Comparison of ENCODE assay signal across 24 cellular contexts in the genomic region with DNA sequence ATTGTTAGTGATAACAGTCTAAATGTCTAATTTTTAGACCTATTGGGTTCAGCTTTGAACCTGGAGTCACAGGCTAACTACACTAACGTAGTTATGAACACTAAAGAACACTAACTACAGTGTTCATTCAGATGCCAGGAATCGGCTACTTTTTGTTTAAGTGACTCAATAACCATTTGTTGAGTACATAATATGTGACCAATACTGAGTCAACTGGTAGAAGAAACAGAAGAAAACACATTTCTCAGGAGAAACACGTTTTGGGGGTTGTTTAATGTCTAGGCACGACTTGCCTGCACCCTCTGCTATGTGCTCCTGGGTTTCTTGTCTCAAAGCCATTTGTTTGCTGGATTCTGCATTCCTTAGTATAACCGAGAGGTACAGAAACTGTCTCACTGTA. TPM values are rescaled to one million over a fixed set of nuclear protein-coding genes. Genes with fewer than 3 reads are reported as not detected.
DNase-seq lines count a peak whose midpoint lies in the region; ATAC-seq and TF ChIP-seq lines count a peak whose summit lies in the region.
"Had no signal": no experiment of that assay in that cellular context is flagged by ENCODE, and none has a peak within 500 bp of the region (broad histone marks: within the 10 kb centered on the region; RNA-seq: fewer than 3 reads in every experiment).

No MANE protein-coding gene starts in this region.

- no peak overlapping the region for H3K9ac ChIP-seq in mesenchymal stem cell (ENCODE audit: low read length)
- H3K9ac ChIP-seq: BLaER1 treated with 17β-estradiol and CSF1 and Interleukin-3, amounts not matched to agents 10 nM and 100 nM had no signal

- H3K4me3 ChIP-seq in astrocyte of the spinal cord (ENCODE audit: low read depth, low read length) (no peak overlapping the region), mesenchymal stem cell (ENCODE audit: insufficient read depth in 1 of 2, low read depth in 1 of 2, low read length in 2 of 2) (no peak overlapping the region), H7 (ENCODE audit: insufficient read depth, low read depth, low read length) (no peak overlapping the region)
- H3K4me3 ChIP-seq: BLaER1 treated with 17β-estradiol and CSF1 and Interleukin-3, amounts not matched to agents 10 nM and 100 nM; GM23338; SK-N-MC had no signal

- H3K27ac ChIP-seq in mesenchymal stem cell (ENCODE audit: low read length, poor library complexity, severe bottlenecking) = peak overlapping the region; percentile 51
- H3K27ac ChIP-seq: BLaER1 treated with 17β-estradiol and CSF1 and Interleukin-3, amounts not matched to agents 10 nM and 100 nM; RWPE1; SK-N-MC had no signal

- H4K91ac ChIP-seq in mesenchymal stem cell (ENCODE audit: low read length) = no peak overlapping the region

- H2BK120ac ChIP-seq in mesenchymal stem cell (ENCODE audit: low read depth, low read length) = no peak overlapping the region

- H3K36me3 ChIP-seq in mesenchymal stem cell (ENCODE audit: control insufficient read depth in 1 of 2, insufficient read depth in 2 of 2, low read depth in 1 of 2, low read length in 2 of 2) (no peaks in the 10 kb centered on the region), H7 (replicated peaks; ENCODE audit: control insufficient read depth, insufficient read depth, low read length) (no peaks in the 10 kb centered on the region)
- H3K36me3 ChIP-seq: BLaER1 treated with 17β-estradiol and CSF1 and Interleukin-3, amounts not matched to agents 10 nM and 100 nM had no signal

- in situ Hi-C loops in astrocyte of the spinal cord (cut with HindIII; ENCODE audit: low sequenced_read_pairs) = no loop called here

- ATAC-seq in GM21367 (IDR thresholded peaks at IDR 0.05; ENCODE audit: unreplicated experiment) = no peak
- ATAC-seq: CD8-positive, alpha-beta T cell; GM23338 had no signal

- no peak overlapping the region for H2BK15ac ChIP-seq in mesenchymal stem cell (ENCODE audit: low read depth, poor library complexity, severe bottlenecking)

- H2BK5ac ChIP-seq in mesenchymal stem cell (ENCODE audit: low read depth, low read length, poor library complexity, severe bottlenecking) = no peak overlapping the region

- no peaks in the 10 kb centered on the region for H3K9me3 ChIP-seq in mesenchymal stem cell (ENCODE audit: control insufficient read depth, low read length)

- no peak overlapping the region for H3K4ac ChIP-seq in mesenchymal stem cell (ENCODE audit: low read depth in 1 of 2, low read length in 2 of 2)

- H3K27me3 ChIP-seq in mesenchymal stem cell (ENCODE audit: control insufficient read depth in 1 of 2, insufficient read depth in 1 of 2, low read length in 2 of 2) (no peaks in the 10 kb centered on the region), H7 (ENCODE audit: control insufficient read depth, insufficient read depth, low read length) (no peaks in the 10 kb centered on the region; the same call in 1 of the 2 replicates)
- H3K27me3 ChIP-seq: BLaER1 treated with 17β-estradiol and CSF1 and Interleukin-3, amounts not matched to agents 10 nM and 100 nM had no signal

- H3K23ac ChIP-seq in mesenchymal stem cell (ENCODE audit: low read length in 2 of 2) = no peak overlapping the region

- H3K4me2 ChIP-seq in mesenchymal stem cell (ENCODE audit: low read length, poor library complexity, severe bottlenecking) = no peak overlapping the region
- H3K4me2 ChIP-seq: GM23338 had no signal

- no peak overlapping the region for H2AK5ac ChIP-seq in mesenchymal stem cell (ENCODE audit: low read length, severe bottlenecking)

- no peak for TF ChIP-seq CTCF in astrocyte of the spinal cord (IDR thresholded peaks at IDR 0.05; ENCODE audit: low read depth, low read length)

- no peak overlapping the region for H3K18ac ChIP-seq in mesenchymal stem cell (ENCODE audit: low read depth in 1 of 2, low read length in 2 of 2)

- no peak overlapping the region for H2BK12ac ChIP-seq in mesenchymal stem cell (ENCODE audit: low read length in 2 of 2)

- DNase-seq in ELR (ENCODE audit: low read depth) (peak; percentile 82), HT1080 (ENCODE audit: low read depth) (peak; percentile 47), astrocyte of the spinal cord (ENCODE audit: low read depth, low spot score) (peak; percentile 67), mesenchymal stem cell (peak; percentile 52), SKM-1 (lab: John Stamatoyannopoulos, UW; ENCODE audit: unreplicated experiment) (no peak), DMS114 treated with DMSO at 0.1 percent for 48 hours (lab: John Stamatoyannopoulos, UW; ENCODE audit: unreplicated experiment) (no peak), H7 (no peak)
- DNase-seq: 8988T; CD8-positive, alpha-beta T cell; DMS53; GF-D8; KG1; NCI-H1105; NCI-H146; NCI-H2029; NCI-H2227 treated with DMSO at 0.1 percent for 48 hours; NCI-H510A treated with DMSO at 0.1 percent for 48 hours; NCI-H748 treated with DMSO at 0.1 percent for 48 hours; SHP77 treated with DMSO at 0.1 percent for 48 hours had no signal

- WGBS in mesenchymal stem cell = 24% methylated on average over 3 of the region's 5 CpGs

- H3K14ac ChIP-seq in mesenchymal stem cell (ENCODE audit: low read length in 2 of 2) = no peak overlapping the region

- H3K4me1 ChIP-seq in mesenchymal stem cell (ENCODE audit: control insufficient read depth, insufficient read depth, low read depth, low read length) = peaks cover 8% of the 10 kb centered on the region

- no peaks in the 10 kb centered on the region for H3K79me1 ChIP-seq in mesenchymal stem cell (replicated peaks; ENCODE audit: low read length, poor library complexity, severe bottlenecking)

- H4K8ac ChIP-seq in mesenchymal stem cell (ENCODE audit: low read length) = no peak overlapping the region

- H2AFZ ChIP-seq in mesenchymal stem cell (ENCODE audit: low read depth, low read length) = no peak overlapping the region
- H2AFZ ChIP-seq: GM23338 had no signal

RNA-seq across cellular contexts. Expression of a gene that starts 18.6 kb away (rescaled TPM):
- not detected in 2 replicates for total RNA-seq in HT1080 (2014; rRNA removed; shearing (Covaris generic))
- polyA plus RNA-seq in HT1080 (2015; cell fraction: cytosol; rRNA removed) = not detected in 2 replicates
- not detected in 2 replicates for polyA plus RNA-seq in HT1080 (2015; cell fraction: nucleus; rRNA removed)
- not detected for polyA plus RNA-seq in mesenchymal stem cell (2013, experiment 1 of 2)
- polyA plus RNA-seq in mesenchymal stem cell (2013, experiment 2 of 2) = not detected
- total RNA-seq in H7 (2014; rRNA removed; shearing (Covaris generic)) = not detected in 2 replicates
- total RNA-seq: CD8-positive, alpha-beta T cell; GM23338 had no signal
- polyA plus RNA-seq: GM23338 had no signal

Comparison
In these comparisons a context has a peak if more than half of its experiments do, and no peak if none do; other contexts are left out.
1. DNase-seq: peak in ELR (single experiment), HT1080 (single experiment), astrocyte of the spinal cord (single experiment) and mesenchymal stem cell (single experiment); none in SKM-1 (single experiment), DMS114 treated with DMSO at 0.1 percent for 48 hours (single experiment) and H7 (single experiment).